15 cellular contexts compared by ENCODE assay signal in the genomic region with DNA sequence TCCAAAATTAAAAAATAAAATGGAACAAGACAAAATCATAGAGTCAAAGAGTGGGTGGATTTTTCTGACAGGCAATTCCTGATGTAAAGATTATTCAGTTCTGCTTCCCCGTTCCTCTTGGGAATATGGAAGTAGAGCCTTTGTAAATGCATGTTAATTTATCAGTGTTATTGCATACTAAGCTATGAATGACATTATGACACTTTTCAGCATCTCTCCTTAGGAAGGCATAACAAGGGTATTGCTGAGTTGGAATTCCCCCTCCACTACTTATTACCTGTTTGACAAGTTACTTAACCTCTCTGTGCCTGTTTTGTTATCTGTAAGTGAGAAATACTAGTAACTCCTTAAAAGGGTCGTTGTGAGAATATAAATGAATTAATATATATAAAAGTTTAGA.
"Had no signal": no experiment of that assay in that cellular context is flagged by ENCODE, and none has a peak within 500 bp of the region (broad histone marks: within the 10 kb centered on the region; RNA-seq: fewer than 3 reads in every experiment).

No MANE protein-coding gene starts in this region.

- H3K4me3 Mint-ChIP-seq: activated naive CD8-positive, alpha-beta T cell treated with anti-CD3 and anti-CD28 coated beads, Interleukin-2, amount 10 ng/mL, durations not matched to agents 7 days and 5 days; endodermal cell; naive thymus-derived CD8-positive, alpha-beta T cell had no signal

- H3K4me1 Mint-ChIP-seq: activated naive CD8-positive, alpha-beta T cell treated with anti-CD3 and anti-CD28 coated beads, Interleukin-2, amount 10 ng/mL, durations not matched to agents 7 days and 5 days; endodermal cell; naive thymus-derived CD8-positive, alpha-beta T cell had no signal

- DNase-seq: activated CD4-positive, alpha-beta T cell treated with anti-CD3 and anti-CD28 coated beads, Interleukin-2, amount 50 U/mL, for 4 hours; activated CD4-positive, CD25-positive, alpha-beta regulatory T cell treated with anti-CD3 and anti-CD28 coated beads, Interleukin-2, amount 50 U/mL, for 72 hours; activated naive CD4-positive, alpha-beta T cell; activated naive CD8-positive, alpha-beta T cell treated with anti-CD3 and anti-CD28 coated beads, Interleukin-2, amount 10 ng/mL, durations not matched to agents 7 days and 5 days; activated T-cell treated with anti-CD3 and anti-CD28 coated beads for 4 hours; endodermal cell; naive thymus-derived CD8-positive, alpha-beta T cell; small intestine; stimulated activated naive CD8-positive, alpha-beta T cell treated with anti-CD3 and anti-CD28 coated beads, Interleukin-15, Interleukin-2, amounts not matched to agents 100 U/mL and 50 U/mL, for 24 hours; SW 1271 had no signal

- H3K27ac Mint-ChIP-seq: activated naive CD8-positive, alpha-beta T cell treated with anti-CD3 and anti-CD28 coated beads, Interleukin-2, amount 10 ng/mL, durations not matched to agents 7 days and 5 days; endodermal cell; naive thymus-derived CD8-positive, alpha-beta T cell had no signal

- H3K36me3 ChIP-seq: cardiac muscle cell, left lung, right atrium auricular region, suprapubic skin had no signal

- H3K9me3 ChIP-seq: left lung, right atrium auricular region, suprapubic skin had no signal

- H3K27ac ChIP-seq: cardiac muscle cell, right atrium auricular region had no signal

- FAIRE-seq: small intestine had no signal

- H3K9me3 Mint-ChIP-seq: activated naive CD8-positive, alpha-beta T cell treated with anti-CD3 and anti-CD28 coated beads, Interleukin-2, amount 10 ng/mL, durations not matched to agents 7 days and 5 days; endodermal cell; naive thymus-derived CD8-positive, alpha-beta T cell had no signal

- H3K36me3 Mint-ChIP-seq: activated naive CD8-positive, alpha-beta T cell treated with anti-CD3 and anti-CD28 coated beads, Interleukin-2, amount 10 ng/mL, durations not matched to agents 7 days and 5 days; naive thymus-derived CD8-positive, alpha-beta T cell had no signal

- H3K4me1 ChIP-seq: left lung, right atrium auricular region, suprapubic skin had no signal

- ATAC-seq: naive thymus-derived CD8-positive, alpha-beta T cell; stimulated activated naive CD8-positive, alpha-beta T cell treated with anti-CD3 and anti-CD28 coated beads, Interleukin-15, Interleukin-2, amounts not matched to agents 100 U/mL and 50 U/mL, for 24 hours had no signal

- H3K27me3 ChIP-seq: cardiac muscle cell, dorsolateral prefrontal cortex, left lung, right atrium auricular region, suprapubic skin had no signal

- H3K4me3 ChIP-seq: cardiac muscle cell, dorsolateral prefrontal cortex, left lung, right atrium auricular region, suprapubic skin had no signal
